ENCODE assay signal across 1 cellular context in the genomic region with DNA sequence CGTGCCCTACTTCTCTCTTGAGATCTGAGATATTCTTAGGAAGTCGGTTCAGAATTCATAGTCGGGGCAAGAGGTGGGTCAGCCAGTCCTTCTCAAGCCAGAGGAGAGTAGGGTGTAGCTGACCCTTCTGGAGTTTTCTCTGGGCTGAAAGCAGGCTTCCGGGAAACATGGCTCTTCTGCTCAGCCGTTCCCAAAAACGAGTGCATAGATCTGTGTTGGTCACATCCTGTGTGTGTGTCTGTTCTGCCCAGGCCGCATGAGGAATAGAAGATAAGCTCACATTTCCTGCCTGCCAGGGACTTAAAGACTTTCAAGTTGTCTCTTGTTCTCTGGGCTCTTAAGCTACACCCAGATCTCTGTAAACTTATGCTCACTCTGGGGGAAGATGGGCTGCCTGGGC.
TF ChIP-seq lines count a peak whose summit lies in the region.

No MANE protein-coding gene starts in this region.

TF ChIP-seq in A549, 52 proteins besides CTCF, POLR2A, EP300 and RAD21 (continued from another document):
- TF ChIP-seq FOSB (CRISPR knock-in tag; IDR thresholded peaks at IDR 0.05) (no peak), HDAC2 (IDR thresholded peaks at IDR 0.05) (no peak), ZFP36 (IDR thresholded peaks at IDR 0.05; ENCODE audit: borderline replicate concordance, partially characterized antibody) (no peak), EHMT2 (IDR thresholded peaks at IDR 0.05; ENCODE audit: low read depth) (no peak), GATA3 (IDR thresholded peaks at IDR 0.05; ENCODE audit: borderline replicate concordance) (no peak), PHF8 (IDR thresholded peaks at IDR 0.05; ENCODE audit: borderline replicate concordance, low read depth) (no peak), RARB (CRISPR knock-in tag; IDR thresholded peaks at IDR 0.05) (no peak), EHF (CRISPR knock-in tag; IDR thresholded peaks at IDR 0.05) (no peak), HOXB13 (CRISPR knock-in tag; IDR thresholded peaks at IDR 0.05; ENCODE audit: low read depth) (no peak)
- TF ChIP-seq, protein P1, sequence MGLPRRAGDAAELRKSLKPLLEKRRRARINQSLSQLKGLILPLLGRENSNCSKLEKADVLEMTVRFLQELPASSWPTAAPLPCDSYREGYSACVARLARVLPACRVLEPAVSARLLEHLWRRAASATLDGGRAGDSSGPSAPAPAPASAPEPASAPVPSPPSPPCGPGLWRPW (IDR thresholded peaks at IDR 0.05) = no peak
